Comparison of ENCODE assay signal across 12 cellular contexts in genomic region chr11:1202154-1202775, GRCh38. TPM values are rescaled to one million over a fixed set of nuclear protein-coding genes. Genes with fewer than 3 reads are reported as not detected.
DNase-seq lines count a peak whose midpoint lies in the region; ATAC-seq and TF ChIP-seq lines count a peak whose summit lies in the region.
"Had no signal": no experiment of that assay in that cellular context is flagged by ENCODE, and none has a peak within 500 bp of the region (broad histone marks: within the 10 kb centered on the region; RNA-seq: fewer than 3 reads in every experiment).

No MANE protein-coding gene starts in this region.

- no peaks in the 10 kb centered on the region for H3K9me3 Mint-ChIP-seq in endodermal cell
- H3K9me3 Mint-ChIP-seq: stimulated activated naive CD8-positive, alpha-beta T cell treated with anti-CD3 and anti-CD28 coated beads, Interleukin-15, Interleukin-2, amounts not matched to agents 100 ng/mL and 50 ng/mL, for 24 hours had no signal

- H3K4me1 Mint-ChIP-seq in endodermal cell, result no peaks in the 10 kb centered on the region

- H3K27me3 ChIP-seq in endodermal cell (ENCODE audit: control insufficient read depth, insufficient read depth, low read length, poor library complexity, severe bottlenecking) (no peaks in the 10 kb centered on the region), spleen (replicated peaks in 1 of 7) (peaks cover 0 to 65% (median 25%) of the 10 kb centered on the region in 7 donors)

- H3K9me3 ChIP-seq in endodermal cell (ENCODE audit: control insufficient read depth, low read length), result peaks cover 3% of the 10 kb centered on the region
- H3K9me3 ChIP-seq in spleen, result no peaks in the 10 kb centered on the region
- H3K9me3 ChIP-seq: gastrocnemius medialis had no signal

- H3K4me3 ChIP-seq in endodermal cell (ENCODE audit: low read length) (no peak overlapping the region), spleen (no peak overlapping the region)
- H3K4me3 ChIP-seq: gastrocnemius medialis had no signal

- DNase-seq in activated CD4-positive, alpha-beta T cell treated with anti-CD3 and anti-CD28 coated beads for 48 hours, result peak; percentile 23
- DNase-seq in activated CD4-positive, alpha-beta T cell treated with anti-CD3 and anti-CD28 coated beads for 1 hour, result no peak
- peak; percentile 27 for DNase-seq in M059J (ENCODE audit: low read depth)
- peak; percentile 49 for DNase-seq in endodermal cell
- DNase-seq in spleen, result peak; percentile 71
- no peak for DNase-seq in DMS79 (lab: John Stamatoyannopoulos, UW)
- no peak for DNase-seq in SIG-M5 (lab: John Stamatoyannopoulos, UW)
- DNase-seq: SHP77 had no signal

- H3K27ac ChIP-seq in endodermal cell (ENCODE audit: low read depth, low read length), result no peak overlapping the region
- H3K27ac ChIP-seq in spleen, result no peak overlapping the region
- H3K27ac ChIP-seq: gastrocnemius medialis had no signal

- TF ChIP-seq POLR2A in spleen (IDR thresholded peaks at IDR 0.05), result no peak

- WGBS in endodermal cell (ENCODE audit: insufficient coverage in 1 of 2, insufficient read length in 1 of 2), 2 experiments, result 89 to 90% methylated on average over 12 to 18 of the region's 18 CpGs
- WGBS in spleen, 5 donors, result 53 to 63% (median 55%) methylated on average over 7 to 18 of the region's 18 CpGs

- no peak for ATAC-seq in HG03354 (IDR thresholded peaks at IDR 0.05; ENCODE audit: poor library complexity, severe bottlenecking, unreplicated experiment)

- intact Hi-C loops in spleen (cut with DNase I; ENCODE audit: low total_unique reads), result loop anchor here (5.0 to 10.0 kb wide), 2 partner anchors 315 to 373 kb away; partner anchors contain the start of gene DUSP8

- no peak overlapping the region for H3K27ac Mint-ChIP-seq in endodermal cell
- H3K27ac Mint-ChIP-seq: stimulated activated naive CD8-positive, alpha-beta T cell treated with anti-CD3 and anti-CD28 coated beads, Interleukin-15, Interleukin-2, amounts not matched to agents 100 ng/mL and 50 ng/mL, for 24 hours had no signal

- no peaks in the 10 kb centered on the region for H3K36me3 ChIP-seq in endodermal cell (ENCODE audit: control insufficient read depth, insufficient read depth, low read length)
- H3K36me3 ChIP-seq in spleen, result no peaks in the 10 kb centered on the region
- H3K36me3 ChIP-seq: gastrocnemius medialis had no signal

- H3K9ac ChIP-seq in endodermal cell (ENCODE audit: extremely low read depth, low read length, poor library complexity, severe bottlenecking), result no peak overlapping the region

- no peaks in the 10 kb centered on the region for H3K36me3 Mint-ChIP-seq in endodermal cell (ENCODE audit: low read depth)

- no peaks in the 10 kb centered on the region for H3K27me3 Mint-ChIP-seq in endodermal cell (ENCODE audit: insufficient read depth)
- H3K27me3 Mint-ChIP-seq: stimulated activated naive CD8-positive, alpha-beta T cell treated with anti-CD3 and anti-CD28 coated beads, Interleukin-15, Interleukin-2, amounts not matched to agents 100 ng/mL and 50 ng/mL, for 24 hours had no signal

- H3K4me3 Mint-ChIP-seq in endodermal cell, result no peak overlapping the region
- H3K4me3 Mint-ChIP-seq: stimulated activated naive CD8-positive, alpha-beta T cell treated with anti-CD3 and anti-CD28 coated beads, Interleukin-15, Interleukin-2, amounts not matched to agents 100 ng/mL and 50 ng/mL, for 24 hours had no signal

- no peaks in the 10 kb centered on the region for H3K4me1 ChIP-seq in endodermal cell (ENCODE audit: control insufficient read depth, insufficient read depth, low read length)
- peaks cover 0 to 10% (median 8%) of the 10 kb centered on the region in 6 donors for H3K4me1 ChIP-seq in spleen
- H3K4me1 ChIP-seq: gastrocnemius medialis had no signal

- TF ChIP-seq CTCF in endodermal cell (conservative IDR thresholded peaks at IDR 0.05) (no peak), spleen (IDR thresholded peaks at IDR 0.05 in 8 of 11, conservative IDR thresholded peaks at IDR 0.05 in 3 of 11) (no peak)

RNA-seq across cellular contexts. Expression of gene MUC5B, which starts 20.6 kb away (rescaled TPM):
- total RNA-seq in M059J (2014; rRNA removed; shearing (Covaris generic)), result not detected in 2 replicates
- total RNA-seq in endodermal cell, result not detected
- 0.04 TPM for polyA plus RNA-seq in endodermal cell (2013, experiment 1 of 2)
- polyA plus RNA-seq in endodermal cell (2013, experiment 2 of 2), result 0.04 TPM
- under 1 TPM in 1 of 7 donors, not detected in 6; 0.09 TPM for total RNA-seq in spleen
- polyA plus RNA-seq in spleen, result under 1 TPM in 2 of 3 donors, not detected in 1; under 0.01 TPM
- polyA plus RNA-seq: BJ had no signal

RNA-seq across cellular contexts. Expression of gene MUC5AC, which starts 44.5 kb away (rescaled TPM):
- not detected in 2 replicates for total RNA-seq in M059J (2014; rRNA removed; shearing (Covaris generic))
- total RNA-seq in endodermal cell (not detected), spleen (not detected)
- polyA plus RNA-seq in endodermal cell (2013, experiment 1 of 2), result not detected
- polyA plus RNA-seq in endodermal cell (2013, experiment 2 of 2), result not detected
- under 1 TPM in 2 of 3 donors, not detected in 1; under 0.01 TPM for polyA plus RNA-seq in spleen
- total RNA-seq: gastrocnemius medialis had no signal
- polyA plus RNA-seq: BJ had no signal

Comparison
In these comparisons a context has a peak if more than half of its experiments do, and no peak if none do; other contexts are left out.
1. DNase-seq: peak in activated CD4-positive, alpha-beta T cell treated with anti-CD3 and anti-CD28 coated beads for 48 hours (single experiment), M059J (single experiment), endodermal cell (single experiment) and spleen (single experiment); none in activated CD4-positive, alpha-beta T cell treated with anti-CD3 and anti-CD28 coated beads for 1 hour (single experiment), DMS79 (single experiment) and SIG-M5 (single experiment).